ENCODE assay signal across 1 cellular context in the genomic region with DNA sequence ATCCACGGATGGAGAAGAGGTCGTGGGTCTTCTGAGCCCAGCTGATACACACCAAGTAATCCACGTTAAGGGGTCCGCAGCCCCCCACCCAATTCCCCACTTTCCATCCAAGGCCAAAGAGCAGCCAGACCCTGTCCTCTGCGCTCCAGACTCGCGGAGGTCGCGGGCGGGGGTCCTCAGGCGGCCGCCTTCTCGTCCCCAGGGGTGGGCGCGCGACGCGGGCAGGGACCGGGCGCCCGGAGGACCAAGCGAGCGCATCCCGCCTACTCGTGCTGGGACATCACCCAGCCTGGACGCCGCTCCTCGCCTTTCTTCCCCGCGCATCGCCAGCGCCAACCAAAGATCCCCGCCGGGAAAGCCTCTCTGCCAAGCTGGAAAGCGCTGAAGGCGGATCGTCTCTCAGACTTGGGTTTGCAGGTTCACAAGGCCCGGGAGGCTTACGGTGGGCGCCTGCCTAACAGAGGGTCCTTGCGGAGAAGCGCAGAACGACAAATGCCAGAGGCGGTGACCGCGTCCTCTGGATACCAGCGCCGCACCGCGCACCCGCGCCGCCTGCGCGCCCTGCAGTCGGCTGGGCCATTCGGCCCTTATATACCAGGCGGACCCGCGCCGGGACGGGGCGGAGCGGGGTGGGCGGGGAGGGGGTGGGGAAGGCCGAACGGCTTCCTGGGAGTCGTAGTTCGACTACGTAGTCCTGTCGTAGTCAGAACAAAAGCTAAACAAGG.
TF ChIP-seq lines count a peak whose summit lies in the region.

No MANE protein-coding gene starts in this region.

TF ChIP-seq in HepG2, 621 proteins besides CTCF, POLR2A, EP300 and RAD21 (continued from another document):
- TF ChIP-seq, protein P1, sequence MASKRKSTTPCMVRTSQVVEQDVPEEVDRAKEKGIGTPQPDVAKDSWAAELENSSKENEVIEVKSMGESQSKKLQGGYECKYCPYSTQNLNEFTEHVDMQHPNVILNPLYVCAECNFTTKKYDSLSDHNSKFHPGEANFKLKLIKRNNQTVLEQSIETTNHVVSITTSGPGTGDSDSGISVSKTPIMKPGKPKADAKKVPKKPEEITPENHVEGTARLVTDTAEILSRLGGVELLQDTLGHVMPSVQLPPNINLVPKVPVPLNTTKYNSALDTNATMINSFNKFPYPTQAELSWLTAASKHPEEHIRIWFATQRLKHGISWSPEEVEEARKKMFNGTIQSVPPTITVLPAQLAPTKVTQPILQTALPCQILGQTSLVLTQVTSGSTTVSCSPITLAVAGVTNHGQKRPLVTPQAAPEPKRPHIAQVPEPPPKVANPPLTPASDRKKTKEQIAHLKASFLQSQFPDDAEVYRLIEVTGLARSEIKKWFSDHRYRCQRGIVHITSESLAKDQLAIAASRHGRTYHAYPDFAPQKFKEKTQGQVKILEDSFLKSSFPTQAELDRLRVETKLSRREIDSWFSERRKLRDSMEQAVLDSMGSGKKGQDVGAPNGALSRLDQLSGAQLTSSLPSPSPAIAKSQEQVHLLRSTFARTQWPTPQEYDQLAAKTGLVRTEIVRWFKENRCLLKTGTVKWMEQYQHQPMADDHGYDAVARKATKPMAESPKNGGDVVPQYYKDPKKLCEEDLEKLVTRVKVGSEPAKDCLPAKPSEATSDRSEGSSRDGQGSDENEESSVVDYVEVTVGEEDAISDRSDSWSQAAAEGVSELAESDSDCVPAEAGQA (IDR thresholded peaks at IDR 0.05; ENCODE audit: low read depth): no peak
- TF ChIP-seq, protein P1 (CRISPR knock-in tag; IDR thresholded peaks at IDR 0.05; ENCODE audit: borderline replicate concordance): no peak
- TF ChIP-seq SALL2 (CRISPR knock-in tag; IDR thresholded peaks at IDR 0.05): peak; percentile 96
- TF ChIP-seq, protein P2, sequence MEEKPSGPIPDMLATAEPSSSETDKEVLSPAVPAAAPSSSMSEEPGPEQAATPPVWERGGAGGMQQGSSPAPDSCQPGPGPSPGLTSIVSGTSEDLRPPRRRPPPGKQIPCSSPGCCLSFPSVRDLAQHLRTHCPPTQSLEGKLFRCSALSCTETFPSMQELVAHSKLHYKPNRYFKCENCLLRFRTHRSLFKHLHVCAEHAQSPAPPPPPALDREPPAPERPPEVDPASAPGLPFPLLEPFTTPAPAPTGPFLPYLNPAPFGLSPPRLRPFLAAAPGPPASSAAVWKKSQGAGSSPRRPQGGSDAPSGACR (CRISPR knock-in tag; IDR thresholded peaks at IDR 0.05): 0 out of 2 replicates have a peak, but pooled peaks have one; percentile 74
- TF ChIP-seq, protein P3, sequence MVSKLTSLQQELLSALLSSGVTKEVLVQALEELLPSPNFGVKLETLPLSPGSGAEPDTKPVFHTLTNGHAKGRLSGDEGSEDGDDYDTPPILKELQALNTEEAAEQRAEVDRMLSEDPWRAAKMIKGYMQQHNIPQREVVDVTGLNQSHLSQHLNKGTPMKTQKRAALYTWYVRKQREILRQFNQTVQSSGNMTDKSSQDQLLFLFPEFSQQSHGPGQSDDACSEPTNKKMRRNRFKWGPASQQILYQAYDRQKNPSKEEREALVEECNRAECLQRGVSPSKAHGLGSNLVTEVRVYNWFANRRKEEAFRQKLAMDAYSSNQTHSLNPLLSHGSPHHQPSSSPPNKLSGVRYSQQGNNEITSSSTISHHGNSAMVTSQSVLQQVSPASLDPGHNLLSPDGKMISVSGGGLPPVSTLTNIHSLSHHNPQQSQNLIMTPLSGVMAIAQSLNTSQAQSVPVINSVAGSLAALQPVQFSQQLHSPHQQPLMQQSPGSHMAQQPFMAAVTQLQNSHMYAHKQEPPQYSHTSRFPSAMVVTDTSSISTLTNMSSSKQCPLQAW (CRISPR knock-in tag; IDR thresholded peaks at IDR 0.05): peak; percentile 79; the same call in 1 of the 2 replicates
- TF ChIP-seq FOXP1 (IDR thresholded peaks at IDR 0.05): no peak
- TF ChIP-seq FOXP1 (CRISPR knock-in tag; IDR thresholded peaks at IDR 0.05): no peak
- peak; percentile 52; the same call in 1 of the 2 replicates for TF ChIP-seq ZSCAN25 (CRISPR knock-in tag; IDR thresholded peaks at IDR 0.05)
- TF ChIP-seq, protein P4, sequence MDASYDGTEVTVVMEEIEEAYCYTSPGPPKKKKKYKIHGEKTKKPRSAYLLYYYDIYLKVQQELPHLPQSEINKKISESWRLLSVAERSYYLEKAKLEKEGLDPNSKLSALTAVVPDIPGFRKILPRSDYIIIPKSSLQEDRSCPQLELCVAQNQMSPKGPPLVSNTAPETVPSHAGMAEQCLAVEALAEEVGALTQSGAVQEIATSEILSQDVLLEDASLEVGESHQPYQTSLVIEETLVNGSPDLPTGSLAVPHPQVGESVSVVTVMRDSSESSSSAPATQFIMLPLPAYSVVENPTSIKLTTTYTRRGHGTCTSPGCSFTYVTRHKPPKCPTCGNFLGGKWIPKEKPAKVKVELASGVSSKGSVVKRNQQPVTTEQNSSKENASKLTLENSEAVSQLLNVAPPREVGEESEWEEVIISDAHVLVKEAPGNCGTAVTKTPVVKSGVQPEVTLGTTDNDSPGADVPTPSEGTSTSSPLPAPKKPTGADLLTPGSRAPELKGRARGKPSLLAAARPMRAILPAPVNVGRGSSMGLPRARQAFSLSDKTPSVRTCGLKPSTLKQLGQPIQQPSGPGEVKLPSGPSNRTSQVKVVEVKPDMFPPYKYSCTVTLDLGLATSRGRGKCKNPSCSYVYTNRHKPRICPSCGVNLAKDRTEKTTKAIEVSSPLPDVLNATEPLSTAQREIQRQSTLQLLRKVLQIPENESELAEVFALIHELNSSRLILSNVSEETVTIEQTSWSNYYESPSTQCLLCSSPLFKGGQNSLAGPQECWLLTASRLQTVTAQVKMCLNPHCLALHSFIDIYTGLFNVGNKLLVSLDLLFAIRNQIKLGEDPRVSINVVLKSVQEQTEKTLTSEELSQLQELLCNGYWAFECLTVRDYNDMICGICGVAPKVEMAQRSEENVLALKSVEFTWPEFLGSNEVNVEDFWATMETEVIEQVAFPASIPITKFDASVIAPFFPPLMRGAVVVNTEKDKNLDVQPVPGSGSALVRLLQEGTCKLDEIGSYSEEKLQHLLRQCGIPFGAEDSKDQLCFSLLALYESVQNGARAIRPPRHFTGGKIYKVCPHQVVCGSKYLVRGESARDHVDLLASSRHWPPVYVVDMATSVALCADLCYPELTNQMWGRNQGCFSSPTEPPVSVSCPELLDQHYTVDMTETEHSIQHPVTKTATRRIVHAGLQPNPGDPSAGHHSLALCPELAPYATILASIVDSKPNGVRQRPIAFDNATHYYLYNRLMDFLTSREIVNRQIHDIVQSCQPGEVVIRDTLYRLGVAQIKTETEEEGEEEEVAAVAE (CRISPR knock-in tag; IDR thresholded peaks at IDR 0.05; ENCODE audit: borderline replicate concordance): peak; percentile 88
- TF ChIP-seq SPEN (CRISPR knock-in tag; IDR thresholded peaks at IDR 0.05; ENCODE audit: low read depth): peak; percentile 93
- peak; percentile 98 for TF ChIP-seq ERF (CRISPR knock-in tag; IDR thresholded peaks at IDR 0.05)
- TF ChIP-seq DPF2 (CRISPR knock-in tag; IDR thresholded peaks at IDR 0.05; ENCODE audit: borderline replicate concordance, low read depth): no peak
- TF ChIP-seq HIVEP1 (CRISPR knock-in tag; IDR thresholded peaks at IDR 0.05): peak; percentile 82; the same call in 1 of the 2 replicates
- TF ChIP-seq, protein P5, sequence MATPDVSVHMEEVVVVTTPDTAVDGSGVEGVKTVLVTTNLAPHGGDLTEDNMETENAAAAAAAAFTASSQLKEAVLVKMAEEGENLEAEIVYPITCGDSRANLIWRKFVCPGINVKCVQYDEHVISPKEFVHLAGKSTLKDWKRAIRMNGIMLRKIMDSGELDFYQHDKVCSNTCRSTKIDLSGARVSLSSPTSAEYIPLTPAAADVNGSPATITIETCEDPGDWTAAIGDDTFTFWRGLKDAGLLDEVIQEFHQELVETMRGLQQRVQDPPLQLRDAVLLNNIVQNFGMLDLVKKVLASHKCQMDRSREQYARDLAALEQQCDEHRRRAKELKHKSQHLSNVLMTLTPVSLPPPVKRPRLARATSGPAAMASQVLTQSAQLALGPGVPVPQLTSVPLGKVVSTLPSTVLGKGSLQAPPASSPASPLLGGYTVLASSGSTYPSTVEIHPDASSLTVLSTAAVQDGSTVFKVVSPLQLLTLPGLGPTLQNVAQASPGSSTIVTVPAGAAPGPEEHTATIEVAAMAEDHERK (CRISPR knock-in tag; IDR thresholded peaks at IDR 0.05; ENCODE audit: low read depth): 0 out of 2 replicates have a peak, but pooled peaks have one; percentile 47
- TF ChIP-seq, protein P6, sequence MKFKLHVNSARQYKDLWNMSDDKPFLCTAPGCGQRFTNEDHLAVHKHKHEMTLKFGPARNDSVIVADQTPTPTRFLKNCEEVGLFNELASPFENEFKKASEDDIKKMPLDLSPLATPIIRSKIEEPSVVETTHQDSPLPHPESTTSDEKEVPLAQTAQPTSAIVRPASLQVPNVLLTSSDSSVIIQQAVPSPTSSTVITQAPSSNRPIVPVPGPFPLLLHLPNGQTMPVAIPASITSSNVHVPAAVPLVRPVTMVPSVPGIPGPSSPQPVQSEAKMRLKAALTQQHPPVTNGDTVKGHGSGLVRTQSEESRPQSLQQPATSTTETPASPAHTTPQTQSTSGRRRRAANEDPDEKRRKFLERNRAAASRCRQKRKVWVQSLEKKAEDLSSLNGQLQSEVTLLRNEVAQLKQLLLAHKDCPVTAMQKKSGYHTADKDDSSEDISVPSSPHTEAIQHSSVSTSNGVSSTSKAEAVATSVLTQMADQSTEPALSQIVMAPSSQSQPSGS (CRISPR knock-in tag; IDR thresholded peaks at IDR 0.05): peak; percentile 85
- no peak for TF ChIP-seq ZNF570 (CRISPR knock-in tag; IDR thresholded peaks at IDR 0.05; ENCODE audit: borderline replicate concordance)
- TF ChIP-seq SMAD3 (CRISPR knock-in tag; IDR thresholded peaks at IDR 0.05): peak; percentile 84
- peak; percentile 98 for TF ChIP-seq AHR (CRISPR knock-in tag; IDR thresholded peaks at IDR 0.05)
- TF ChIP-seq, protein P7, sequence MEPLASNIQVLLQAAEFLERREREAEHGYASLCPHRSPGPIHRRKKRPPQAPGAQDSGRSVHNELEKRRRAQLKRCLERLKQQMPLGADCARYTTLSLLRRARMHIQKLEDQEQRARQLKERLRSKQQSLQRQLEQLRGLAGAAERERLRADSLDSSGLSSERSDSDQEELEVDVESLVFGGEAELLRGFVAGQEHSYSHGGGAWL (CRISPR knock-in tag; IDR thresholded peaks at IDR 0.05): peak; percentile 89
- TF ChIP-seq, protein P8, sequence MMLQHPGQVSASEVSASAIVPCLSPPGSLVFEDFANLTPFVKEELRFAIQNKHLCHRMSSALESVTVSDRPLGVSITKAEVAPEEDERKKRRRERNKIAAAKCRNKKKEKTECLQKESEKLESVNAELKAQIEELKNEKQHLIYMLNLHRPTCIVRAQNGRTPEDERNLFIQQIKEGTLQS (CRISPR knock-in tag; IDR thresholded peaks at IDR 0.05): peak; percentile 74; the same call in 1 of the 2 replicates
- TF ChIP-seq ZFY (CRISPR knock-in tag; IDR thresholded peaks at IDR 0.05): peak; percentile 92
- 0 out of 2 replicates have a peak, but pooled peaks have one; percentile 72 for TF ChIP-seq SNAI1 (CRISPR knock-in tag; IDR thresholded peaks at IDR 0.05; ENCODE audit: borderline replicate concordance)
- TF ChIP-seq ZNF460 (CRISPR knock-in tag; IDR thresholded peaks at IDR 0.05; ENCODE audit: borderline replicate concordance): no peak
- TF ChIP-seq TGIF2 (CRISPR knock-in tag; IDR thresholded peaks at IDR 0.05): peak; percentile 56; the same call in 1 of the 2 replicates
- TF ChIP-seq KDM1A (CRISPR knock-in tag; IDR thresholded peaks at IDR 0.05): no peak
- TF ChIP-seq ZNF337 (CRISPR knock-in tag; IDR thresholded peaks at IDR 0.05; ENCODE audit: borderline replicate concordance, low read depth): no peak
- TF ChIP-seq NCOA5 (CRISPR knock-in tag; IDR thresholded peaks at IDR 0.05): no peak
- no peak for TF ChIP-seq GABPA (IDR thresholded peaks at IDR 0.05; ENCODE audit: low read depth, low read length)
- no peak; the same call in 1 of the 2 replicates for TF ChIP-seq GABPA (CRISPR knock-in tag; IDR thresholded peaks at IDR 0.05; ENCODE audit: low read depth)
- TF ChIP-seq TMF1 (CRISPR knock-in tag; IDR thresholded peaks at IDR 0.05; ENCODE audit: low read depth): peak; percentile 69; the same call in 1 of the 2 replicates
- TF ChIP-seq NR2F1 (CRISPR knock-in tag; IDR thresholded peaks at IDR 0.05): 0 out of 4 replicates have a peak, but pooled peaks of 1 of the 2 experiments have one; percentile 40
- TF ChIP-seq ZNF121 (CRISPR knock-in tag; IDR thresholded peaks at IDR 0.05): peak; percentile 72
- TF ChIP-seq ZNF615 (CRISPR knock-in tag; IDR thresholded peaks at IDR 0.05; ENCODE audit: borderline replicate concordance): peak; percentile 79; the same call in 1 of the 2 replicates
